In the genomic region with DNA sequence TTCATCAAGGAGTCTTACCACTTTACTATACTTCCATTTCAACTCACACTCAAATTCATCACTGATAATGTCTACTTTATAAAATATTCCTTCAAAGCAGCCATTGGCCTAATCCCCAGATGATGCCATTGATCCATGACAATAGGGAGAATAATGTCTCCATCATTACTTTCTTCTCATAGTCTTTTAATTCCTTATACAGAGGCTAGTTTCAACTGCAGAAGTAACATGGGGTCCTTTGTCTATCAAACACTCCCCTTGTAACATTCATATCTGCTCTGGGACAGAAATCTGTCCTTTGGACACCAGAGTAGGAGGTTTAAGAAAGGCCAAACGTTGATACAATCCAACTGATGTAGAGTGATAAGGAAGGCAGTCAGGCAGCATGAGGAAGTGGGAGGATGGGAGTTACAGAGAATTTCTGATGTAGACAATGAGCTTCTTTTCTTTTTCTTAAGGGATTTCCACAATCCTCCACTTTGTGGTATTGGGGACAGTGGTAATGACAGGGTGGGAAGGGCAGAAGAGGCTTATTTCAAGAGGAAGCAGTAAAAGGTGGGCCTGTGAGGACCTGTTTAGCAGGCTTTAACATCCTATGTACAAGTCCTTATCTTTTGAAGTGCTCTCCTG, we compare ENCODE assay signal across 15 cellular contexts. TPM values are rescaled to one million over a fixed set of nuclear protein-coding genes. Genes with fewer than 3 reads are reported as not detected.
A peak's percentile ranks its signal among the peaks of the same experiment; 100 is the strongest.
DNase-seq lines count a peak whose midpoint lies in the region; ATAC-seq, FAIRE-seq and TF ChIP-seq lines count a peak whose summit lies in the region.
"Had no signal": no experiment of that assay in that cellular context is flagged by ENCODE, and none has a peak within 500 bp of the region (broad histone marks: within the 10 kb centered on the region; RNA-seq: fewer than 3 reads in every experiment).

No MANE protein-coding gene starts in this region.

- H3K9me3 ChIP-seq in GM12878 (replicated peaks; ENCODE audit: control insufficient read depth, insufficient read depth, low read length): peaks cover 3% of the 10 kb centered on the region

- H3K4me1 ChIP-seq in GM12878 (ENCODE audit: control insufficient read depth, insufficient read depth, low read length): peaks cover 36% of the 10 kb centered on the region

- no peak for TF ChIP-seq RAD21 in GM12878 (IDR thresholded peaks at IDR 0.05; ENCODE audit: insufficient read depth, low read depth, low read length)

- no peaks in the 10 kb centered on the region for H3K27me3 Mint-ChIP-seq in stimulated activated memory B cell treated with anti-CD40 and anti-IgM and Interleukin-4, amounts not matched to agents 10 μg/mL and 1 μg/mL and 100 μg/mL, for 72 hours

- H3K36me3 Mint-ChIP-seq in stimulated activated memory B cell treated with anti-CD40 and anti-IgM and Interleukin-4, amounts not matched to agents 10 μg/mL and 1 μg/mL and 100 μg/mL, for 72 hours: peaks cover 7% of the 10 kb centered on the region
- H3K36me3 Mint-ChIP-seq: naive thymus-derived CD8-positive, alpha-beta T cell had no signal

- H3K4me3 ChIP-seq in GM12878: no peak overlapping the region
- H3K4me3 ChIP-seq: cardiac muscle cell had no signal

- CTCF ChIA-PET in GM12878 (lab: Yijun Ruan, JAX): interaction anchor here (0.7 to 10.4 kb wide), 15 partner anchors 13 to 220 kb away, joined by 3 to 165 read pairs (median 4); a partner anchor contains a TSS

- H3K27ac Mint-ChIP-seq in stimulated activated memory B cell treated with anti-CD40 and anti-IgM and Interleukin-4, amounts not matched to agents 10 μg/mL and 1 μg/mL and 100 μg/mL, for 72 hours: peak overlapping the region; percentile 100

- POLR2A ChIA-PET in GM12878 (lab: Charles Lee): interaction anchor here (0.8 to 10.2 kb wide), 20 partner anchors 8 to 87 kb away, joined by 3 to 330 read pairs (median 9); a partner anchor contains a TSS

- FAIRE-seq in GM12878 (lab: Jason Lieb, UNC): no peak
- FAIRE-seq: HepG2 had no signal

- ATAC-seq in HG03097 (IDR thresholded peaks at IDR 0.05; ENCODE audit: low FRiP score, unreplicated experiment): peak; percentile 18
- ATAC-seq in GM12878: peak; percentile 28
- ATAC-seq in stimulated activated memory B cell treated with anti-CD40 and anti-IgM and Interleukin-4, amounts not matched to agents 10 μg/mL and 1 μg/mL and 100 μg/mL, for 72 hours: peak; percentile 13
- ATAC-seq: HepG2, PC-3 had no signal

- H2AFZ ChIP-seq in GM12878 (ENCODE audit: control insufficient read depth, low read depth, low read length): peak overlapping the region; percentile 20

- no peaks in the 10 kb centered on the region for H3K79me2 ChIP-seq in GM12878 (ENCODE audit: control insufficient read depth, insufficient read depth, low read length)

- DNase-seq in NOMO-1 treated with DMSO at 0.1 percent for 48 hours (lab: John Stamatoyannopoulos, UW; ENCODE audit: unreplicated experiment) (peak; percentile 17), NOMO-1 treated with dmso at 0.1 percent for 144 hours (lab: John Stamatoyannopoulos, UW; ENCODE audit: unreplicated experiment) (no peak), GM12878 (ENCODE audit: low read depth, low spot score) (peak; percentile 36), NCI-H345 (lab: John Stamatoyannopoulos, UW) (no peak), SKM-1 (lab: John Stamatoyannopoulos, UW; ENCODE audit: unreplicated experiment) (no peak), activated T-cell treated with anti-CD3 and anti-CD28 coated beads for 4 hours (no peak)
- DNase-seq: 8988T; activated effector memory CD4-positive, alpha-beta T cell treated with anti-CD3 and anti-CD28 coated beads, Interleukin-2, amount 50 U/mL, for 16 hours; naive thymus-derived CD8-positive, alpha-beta T cell; NCI-H2029 treated with DMSO at 0.1 percent for 48 hours; PC-3 had no signal

- TF ChIP-seq CTCF in GM12878 (IDR thresholded peaks at IDR 0.05 in 2 of 3, conservative IDR thresholded peaks at IDR 0.05 in 1 of 3; ENCODE audit: control insufficient read depth in 2 of 3, extremely low read depth in 1 of 3, insufficient read depth in 1 of 3, low read depth in 3 of 3, low read length in 3 of 3): no peak

- peaks cover 62% of the 10 kb centered on the region for H3K4me1 Mint-ChIP-seq in stimulated activated memory B cell treated with anti-CD40 and anti-IgM and Interleukin-4, amounts not matched to agents 10 μg/mL and 1 μg/mL and 100 μg/mL, for 72 hours

- TF ChIP-seq EP300 in GM12878 (IDR thresholded peaks at IDR 0.05; ENCODE audit: borderline replicate concordance in 1 of 2, control insufficient read depth in 1 of 2, low read depth in 2 of 2, low read length in 2 of 2): no peak

- peaks cover 2% of the 10 kb centered on the region for H3K9me3 Mint-ChIP-seq in stimulated activated memory B cell treated with anti-CD40 and anti-IgM and Interleukin-4, amounts not matched to agents 10 μg/mL and 1 μg/mL and 100 μg/mL, for 72 hours
- H3K9me3 Mint-ChIP-seq: naive thymus-derived CD8-positive, alpha-beta T cell had no signal

- in situ Hi-C loops in GM12878 (cut with MboI): no loop called here

- H3K27ac ChIP-seq in GM12878 (ENCODE audit: control insufficient read depth, insufficient read depth): peak overlapping the region; percentile 100
- H3K27ac ChIP-seq: cardiac muscle cell had no signal

- H3K9ac ChIP-seq in GM12878 (ENCODE audit: control insufficient read depth, insufficient read depth, low read length): peak overlapping the region; percentile 93

- H3K4me3 Mint-ChIP-seq in stimulated activated memory B cell treated with anti-CD40 and anti-IgM and Interleukin-4, amounts not matched to agents 10 μg/mL and 1 μg/mL and 100 μg/mL, for 72 hours: peak overlapping the region; percentile 82

- H3K27me3 ChIP-seq in GM12878 (replicated peaks in 1 of 2; ENCODE audit: control insufficient read depth in 2 of 2, insufficient read depth in 2 of 2, low read length in 1 of 2): no peaks in the 10 kb centered on the region

- H3K4me2 ChIP-seq in GM12878 (ENCODE audit: control insufficient read depth, insufficient read depth): peak overlapping the region; percentile 24

- SMC1A ChIA-PET in GM12878 (lab: Charles Lee; ENCODE audit: uncharacterized antibody, unreplicated experiment): interaction anchor here (1.0 to 10.7 kb wide), 13 partner anchors 11 to 221 kb away, joined by 3 to 176 read pairs (median 7); a partner anchor contains a TSS

- H3K36me3 ChIP-seq in GM12878 (ENCODE audit: control insufficient read depth in 2 of 2, insufficient read depth in 2 of 2, low read length in 1 of 2): no peaks in the 10 kb centered on the region
- H3K36me3 ChIP-seq: cardiac muscle cell had no signal

- RAD21 ChIA-PET in GM12878 (lab: Charles Lee; ENCODE audit: unreplicated experiment): interaction anchor here (1.0 to 10.1 kb wide), 13 partner anchors 12 to 271 kb away, joined by 3 to 172 read pairs (median 5); a partner anchor contains a TSS

- intact Hi-C loops in GM12878 (cut with micrococcal nuclease; ENCODE audit: unreplicated experiment): loop anchor here (1.0 to 2.0 kb wide), 2 partner anchors 47 to 58 kb away; a partner anchor contains a TSS

- TF ChIP-seq POLR2A in GM12878 (IDR thresholded peaks at IDR 0.05; ENCODE audit: low read depth, low read length): peak; percentile 23; the same call in 1 of the 2 replicates

- no peaks in the 10 kb centered on the region for H4K20me1 ChIP-seq in GM12878 (ENCODE audit: control insufficient read depth, insufficient read depth)

- 0% methylated on average over 1 of the region's 1 CpG for WGBS in GM12878 (ENCODE audit: insufficient coverage, insufficient replicate concordance, low lambda C conversion rate, missing lambda C conversion rate)

- BruUV-seq in GM12878 (replicated peaks; lab: Mats Ljungman, UMichigan): TSS peak; percentile 93

RNA-seq across cellular contexts. Expression of a gene that starts 18.9 kb away (rescaled TPM):
- 47.7 and 47.9 TPM in 2 replicates for total RNA-seq in GM12878 (2013; cell fraction: nucleolus; rRNA removed)
- total RNA-seq in GM12878 (2014; rRNA removed) (99.2 and 108 TPM in 2 replicates), GM12878 (2014; rRNA removed; fragmentation: Illumina TruSeq; extraction: Trizol) (64.6 and 69.1 TPM in 2 replicates), GM12878 (2021) (73.3 and 73.5 TPM in 2 replicates)
- 45.0 TPM for polyA plus RNA-seq in GM12878 (2011; ENCODE audit: low read depth)
- polyA plus RNA-seq in GM12878 (2011; rRNA removed) (31.3 and 46.7 TPM in 2 replicates), GM12878 (2014; fragmentation: Illumina TruSeq; extraction: Trizol) (69.9 and 79.3 TPM in 2 replicates), GM12878 (2014; fragmentation: Nextera tagmentation; extraction: Ambion mirVana) (10 to 100 TPM in 1 of 2 experiments, 1 to 10 TPM in 1; 8.8 to 21.1 TPM), GM12878 (2014; rRNA removed) (99.8 and 104 TPM in 2 replicates), GM12878 (2016; fragmentation: Nextera tagmentation; extraction: Ambion mirVana) (10 to 100 TPM; 44.9 to 47.6 TPM)
- polyA plus RNA-seq in GM12878 (2011; cell fraction: cytosol; rRNA removed): 77.6 and 86.9 TPM in 2 replicates
- polyA plus RNA-seq in GM12878 (2011; cell fraction: nucleus; rRNA removed): 77.0 and 89.9 TPM in 2 replicates
- 78.7 and 83.9 TPM in 2 replicates for polyA plus RNA-seq in GM12878 (2012)
- polyA minus RNA-seq in GM12878 (2011; rRNA and poly(A)+ RNA removed): 45.5 and 61.2 TPM in 2 replicates
- 40.4 and 47.3 TPM in 2 replicates for polyA minus RNA-seq in GM12878 (2011; cell fraction: cytosol; rRNA and poly(A)+ RNA removed)
- polyA minus RNA-seq in GM12878 (2011; cell fraction: nucleus; rRNA and poly(A)+ RNA removed): 35.9 and 56.4 TPM in 2 replicates
- total RNA-seq: PC-3 had no signal
- polyA plus RNA-seq: cardiac muscle cell had no signal

RNA-seq across cellular contexts. Expression of a gene that starts 45.1 kb away (rescaled TPM):
- 426 and 443 TPM in 2 replicates for total RNA-seq in GM12878 (2013; cell fraction: nucleolus; rRNA removed)
- total RNA-seq in GM12878 (2014; rRNA removed): 1,084 and 1,097 TPM in 2 replicates
- 990 and 1,018 TPM in 2 replicates for total RNA-seq in GM12878 (2014; rRNA removed; fragmentation: Illumina TruSeq; extraction: Trizol)
- total RNA-seq in GM12878 (2021): 707 and 749 TPM in 2 replicates
- 802 TPM for polyA plus RNA-seq in GM12878 (2011; ENCODE audit: low read depth)
- polyA plus RNA-seq in GM12878 (2011; rRNA removed): 1,074 and 1,640 TPM in 2 replicates
- polyA plus RNA-seq in GM12878 (2011; cell fraction: cytosol; rRNA removed): 1,290 and 1,476 TPM in 2 replicates
- polyA plus RNA-seq in GM12878 (2011; cell fraction: nucleus; rRNA removed): 450 and 715 TPM in 2 replicates
- polyA plus RNA-seq in GM12878 (2012): 953 and 1,333 TPM in 2 replicates
- 1,388 and 1,535 TPM in 2 replicates for polyA plus RNA-seq in GM12878 (2014; fragmentation: Illumina TruSeq; extraction: Trizol)
- polyA plus RNA-seq in GM12878 (2014; fragmentation: Nextera tagmentation; extraction: Ambion mirVana): 100 to 1,000 TPM; 508 to 665 TPM
- 952 and 1,003 TPM in 2 replicates for polyA plus RNA-seq in GM12878 (2014; rRNA removed)
- polyA plus RNA-seq in GM12878 (2016; fragmentation: Nextera tagmentation; extraction: Ambion mirVana): 100 to 1,000 TPM; 640 to 684 TPM
- 630 and 837 TPM in 2 replicates for polyA minus RNA-seq in GM12878 (2011; rRNA and poly(A)+ RNA removed)
- 250 and 316 TPM in 2 replicates for polyA minus RNA-seq in GM12878 (2011; cell fraction: cytosol; rRNA and poly(A)+ RNA removed)
- polyA minus RNA-seq in GM12878 (2011; cell fraction: nucleus; rRNA and poly(A)+ RNA removed): 116 and 131 TPM in 2 replicates
- total RNA-seq: HepG2, PC-3 had no signal
- polyA plus RNA-seq: HepG2 had no signal

RNA-seq across cellular contexts. Expression of a gene that starts 47.5 kb away (rescaled TPM):
- 134 and 137 TPM in 2 replicates for total RNA-seq in GM12878 (2013; cell fraction: nucleolus; rRNA removed)
- total RNA-seq in GM12878 (2014; rRNA removed): 395 and 404 TPM in 2 replicates
- 285 and 287 TPM in 2 replicates for total RNA-seq in GM12878 (2014; rRNA removed; fragmentation: Illumina TruSeq; extraction: Trizol)
- total RNA-seq in GM12878 (2021): 481 and 486 TPM in 2 replicates
- polyA plus RNA-seq in GM12878 (2011; ENCODE audit: low read depth): 254 TPM
- polyA plus RNA-seq in GM12878 (2011; rRNA removed): 292 and 430 TPM in 2 replicates
- 502 and 678 TPM in 2 replicates for polyA plus RNA-seq in GM12878 (2011; cell fraction: cytosol; rRNA removed)
- 323 and 407 TPM in 2 replicates for polyA plus RNA-seq in GM12878 (2011; cell fraction: nucleus; rRNA removed)
- polyA plus RNA-seq in GM12878 (2012): 456 and 490 TPM in 2 replicates
- 226 and 305 TPM in 2 replicates for polyA plus RNA-seq in GM12878 (2014; fragmentation: Illumina TruSeq; extraction: Trizol)
- polyA plus RNA-seq in GM12878 (2014; fragmentation: Nextera tagmentation; extraction: Ambion mirVana): 100 to 1,000 TPM; 101 to 177 TPM
- 675 and 740 TPM in 2 replicates for polyA plus RNA-seq in GM12878 (2014; rRNA removed)
- 100 to 1,000 TPM; 346 to 359 TPM for polyA plus RNA-seq in GM12878 (2016; fragmentation: Nextera tagmentation; extraction: Ambion mirVana)
- 225 and 371 TPM in 2 replicates for polyA minus RNA-seq in GM12878 (2011; rRNA and poly(A)+ RNA removed)
- polyA minus RNA-seq in GM12878 (2011; cell fraction: cytosol; rRNA and poly(A)+ RNA removed): 92.2 and 105 TPM in 2 replicates
- 45.3 and 62.7 TPM in 2 replicates for polyA minus RNA-seq in GM12878 (2011; cell fraction: nucleus; rRNA and poly(A)+ RNA removed)
- total RNA-seq: HepG2, PC-3 had no signal
- polyA plus RNA-seq: HepG2 had no signal

RNA-seq across cellular contexts. Expression of a gene that starts 59.9 kb away (rescaled TPM):
- 348 and 373 TPM in 2 replicates for total RNA-seq in GM12878 (2013; cell fraction: nucleolus; rRNA removed)
- 127 TPM in 2 replicates for total RNA-seq in GM12878 (2014; rRNA removed)
- 139 and 145 TPM in 2 replicates for total RNA-seq in GM12878 (2014; rRNA removed; fragmentation: Illumina TruSeq; extraction: Trizol)
- total RNA-seq in GM12878 (2021): 160 and 178 TPM in 2 replicates
- polyA plus RNA-seq in GM12878 (2011; ENCODE audit: low read depth): 176 TPM
- polyA plus RNA-seq in GM12878 (2011; rRNA removed): 218 and 239 TPM in 2 replicates
- polyA plus RNA-seq in GM12878 (2011; cell fraction: cytosol; rRNA removed): 154 and 169 TPM in 2 replicates
- polyA plus RNA-seq in GM12878 (2011; cell fraction: nucleus; rRNA removed): 392 and 411 TPM in 2 replicates
- 174 and 230 TPM in 2 replicates for polyA plus RNA-seq in GM12878 (2012)
- 234 and 289 TPM in 2 replicates for polyA plus RNA-seq in GM12878 (2014; fragmentation: Illumina TruSeq; extraction: Trizol)
- polyA plus RNA-seq in GM12878 (2014; fragmentation: Nextera tagmentation; extraction: Ambion mirVana): 100 to 1,000 TPM in 1 of 2 experiments, 10 to 100 TPM in 1; 32.2 to 133 TPM
- polyA plus RNA-seq in GM12878 (2014; rRNA removed): 180 and 181 TPM in 2 replicates
- polyA plus RNA-seq in GM12878 (2016; fragmentation: Nextera tagmentation; extraction: Ambion mirVana): 100 to 1,000 TPM; 113 to 118 TPM
- polyA minus RNA-seq in GM12878 (2011; rRNA and poly(A)+ RNA removed): 122 and 140 TPM in 2 replicates
- polyA minus RNA-seq in GM12878 (2011; cell fraction: cytosol; rRNA and poly(A)+ RNA removed): 51.2 and 63.0 TPM in 2 replicates
- polyA minus RNA-seq in GM12878 (2011; cell fraction: nucleus; rRNA and poly(A)+ RNA removed): 133 and 197 TPM in 2 replicates

Comparison
In these comparisons a context has a peak if more than half of its experiments do, and no peak if none do; other contexts are left out.
1. DNase-seq: peak in NOMO-1 treated with DMSO at 0.1 percent for 48 hours (single experiment) and GM12878 (single experiment); none in NOMO-1 treated with dmso at 0.1 percent for 144 hours (single experiment), NCI-H345 (single experiment), SKM-1 (single experiment) and activated T-cell treated with anti-CD3 and anti-CD28 coated beads for 4 hours (single experiment).
2. Peak in every context shown above with its lines, with median percentiles within 50 percentile points of each other: ATAC-seq.